8 cellular contexts compared by ENCODE assay signal in genomic region chr2:24490674-24491625, GRCh38. TPM values are rescaled to one million over a fixed set of nuclear protein-coding genes. Genes with fewer than 3 reads are reported as not detected.
DNase-seq lines count a peak whose midpoint lies in the region; ATAC-seq and TF ChIP-seq lines count a peak whose summit lies in the region.

Gene NCOA1, plus strand, starts transcription at chr2:24491254. Its CDS starts 167,424 bp downstream, at chr2:24658678.

- H3K9ac ChIP-seq in rectal smooth muscle tissue (ENCODE audit: low read length): peak within 1 kb of the TSS; percentile 91

- H3K4me1 ChIP-seq in right cardiac atrium (ENCODE audit: control insufficient read depth, insufficient read depth, low read length) (peaks cover 2% of the 10 kb centered on the region), rectal smooth muscle tissue (ENCODE audit: control insufficient read depth, insufficient read depth, low read length) (peaks cover 5% of the 10 kb centered on the region), vagina (peaks cover 48% of the 10 kb centered on the region)

- peak; percentile 93 for DNase-seq in GM13977 (ENCODE audit: low spot score)
- peak; percentile 85 for DNase-seq in NCI-H1694 treated with DMSO at 0.1 percent for 48 hours (lab: John Stamatoyannopoulos, UW)
- DNase-seq in T-helper 2 cell: peak; percentile 77 to 93 (median 86)
- DNase-seq in right cardiac atrium: peak; percentile 93 to 97 (median 96)
- peak in 1 of 2 donors; percentile 90 for DNase-seq in vagina (ENCODE audit: extremely low spot score in 2 of 2)

- no peaks in the 10 kb centered on the region for H3K36me3 ChIP-seq in rectal smooth muscle tissue (ENCODE audit: control insufficient read depth, insufficient read depth, low read length)
- no peaks in the 10 kb centered on the region for H3K36me3 ChIP-seq in vagina

- H3K27ac ChIP-seq in angular gyrus (ENCODE audit: low read depth, low read length) (peak within 1 kb of the TSS; percentile 93), right cardiac atrium (ENCODE audit: low read length) (peak within 1 kb of the TSS; percentile 100), rectal smooth muscle tissue (ENCODE audit: low read depth, low read length) (peak within 1 kb of the TSS; percentile 94), vagina (peak within 1 kb of the TSS; percentile 94)

- TF ChIP-seq CTCF in GM13977 (IDR thresholded peaks at IDR 0.05; ENCODE audit: extremely low read depth, insufficient read depth, missing control alignments): peak; percentile 29
- no peak for TF ChIP-seq CTCF in vagina (IDR thresholded peaks at IDR 0.05)

- WGBS in right cardiac atrium: under 1% methylated on average over 128 of the region's 129 CpGs

- intact Hi-C loops in right cardiac atrium (cut with DNase I) (loop anchor here in 3 of 4 donors (5.0 to 10.0 kb wide), 3 partner anchors 54 to 124 kb away; no protein-coding TSS in a partner anchor), vagina (cut with DNase I) (loop anchor here (10.0 kb wide), 1 partner anchor 56 kb away; no protein-coding TSS in a partner anchor)

- H3K9me3 ChIP-seq in right cardiac atrium (ENCODE audit: control insufficient read depth, low read length): no peaks in the 10 kb centered on the region
- H3K9me3 ChIP-seq in vagina: no peaks in the 10 kb centered on the region

- in situ Hi-C loops in GM13977 (cut with MboI; ENCODE audit: low pct_unique_long_range_greater_than_20kb, low sequenced_read_pairs, unreplicated experiment): no loop called here

- TF ChIP-seq POLR2A in vagina (IDR thresholded peaks at IDR 0.05): no peak

- ATAC-seq in HG02884 (IDR thresholded peaks at IDR 0.05; ENCODE audit: unreplicated experiment) (peak; percentile 51), right cardiac atrium (peak; percentile 96)

- H3K27me3 ChIP-seq in right cardiac atrium (ENCODE audit: control insufficient read depth, insufficient read depth) (no peaks in the 10 kb centered on the region), rectal smooth muscle tissue (ENCODE audit: control insufficient read depth, insufficient read depth, low read length) (no peaks in the 10 kb centered on the region), vagina (no peaks in the 10 kb centered on the region)

- H3K4me3 ChIP-seq in right cardiac atrium (ENCODE audit: low read length) (peak within 1 kb of the TSS; percentile 99), rectal smooth muscle tissue (ENCODE audit: low read length) (peak within 1 kb of the TSS; percentile 93), vagina (peak within 1 kb of the TSS; percentile 85 to 88)

RNA-seq across cellular contexts. Expression of gene NCOA1, which starts in this region (rescaled TPM):
- total RNA-seq in right cardiac atrium: 10 to 100 TPM; 31.8 to 37.1 (median 35.2) TPM
- 11.8 TPM for polyA plus RNA-seq in right cardiac atrium
- total RNA-seq in vagina: 48.4 TPM
